In genomic region chr6:142926494-142927273, GRCh38 we compare ENCODE assay signal across 8 cellular contexts. TPM values are rescaled to one million over a fixed set of nuclear protein-coding genes. Genes with fewer than 3 reads are reported as not detected.
A peak's percentile ranks its signal among the peaks of the same experiment; 100 is the strongest.
DNase-seq lines count a peak whose midpoint lies in the region; ATAC-seq and TF ChIP-seq lines count a peak whose summit lies in the region.

No MANE protein-coding gene starts in this region.

- ATAC-seq in GM18907 (IDR thresholded peaks at IDR 0.05; ENCODE audit: unreplicated experiment) (peak; percentile 92), HG03097 (IDR thresholded peaks at IDR 0.05; ENCODE audit: low FRiP score, unreplicated experiment) (peak; percentile 89)

- H3K36me3 ChIP-seq in neutrophil (no peaks in the 10 kb centered on the region), tibial nerve (no peaks in the 10 kb centered on the region)

- TF ChIP-seq POLR2A in tibial nerve (IDR thresholded peaks at IDR 0.05), result peak; percentile 36 to 80

- no peaks in the 10 kb centered on the region for H3K9me3 Mint-ChIP-seq in activated naive CD4-positive, alpha-beta T cell treated with anti-CD3 and anti-CD28 coated beads, Interleukin-2, amount 50 U/mL, for 24 hours

- H3K4me1 Mint-ChIP-seq in activated naive CD4-positive, alpha-beta T cell treated with anti-CD3 and anti-CD28 coated beads, Interleukin-2, amount 50 U/mL, for 24 hours, result peaks cover 74% of the 10 kb centered on the region

- TF ChIP-seq EP300 in tibial nerve (IDR thresholded peaks at IDR 0.05), result peak in 1 of 2 donors; percentile 89

- H3K27ac Mint-ChIP-seq in activated naive CD4-positive, alpha-beta T cell treated with anti-CD3 and anti-CD28 coated beads, Interleukin-2, amount 50 U/mL, for 24 hours, result peak overlapping the region; percentile 99

- H3K4me3 ChIP-seq in AG10803 (ENCODE audit: low read length) (peak overlapping the region; percentile 66), neutrophil (ENCODE audit: low read depth in 1 of 2, low read length in 1 of 2) (peak overlapping the region; percentile 54 to 57), tibial nerve (peak overlapping the region; percentile 69 to 81 (median 75))

- H3K27me3 ChIP-seq in neutrophil (peaks cover 37% of the 10 kb centered on the region), tibial nerve (no peaks in the 10 kb centered on the region)

- H3K4me1 ChIP-seq in neutrophil (ENCODE audit: control insufficient read depth in 1 of 2, insufficient read depth in 1 of 2, low read depth in 1 of 2, low read length in 1 of 2), result peaks cover 6 to 11% of the 10 kb centered on the region in 2 experiments
- peaks cover 0 to 35% (median 21%) of the 10 kb centered on the region in 4 donors for H3K4me1 ChIP-seq in tibial nerve

- no peaks in the 10 kb centered on the region for H3K27me3 Mint-ChIP-seq in activated naive CD4-positive, alpha-beta T cell treated with anti-CD3 and anti-CD28 coated beads, Interleukin-2, amount 50 U/mL, for 24 hours

- H3K27ac ChIP-seq in neutrophil, result no peak overlapping the region
- H3K27ac ChIP-seq in tibial nerve, result peak overlapping the region; percentile 97 to 98 (median 98)

- TF ChIP-seq CTCF in AG10803 (conservative IDR thresholded peaks at IDR 0.05; ENCODE audit: low read length) (no peak), neutrophil (IDR thresholded peaks at IDR 0.05) (no peak), tibial nerve (IDR thresholded peaks at IDR 0.05) (peak in 1 of 5 experiments; percentile 26)

- H3K9me3 ChIP-seq in neutrophil, result no peaks in the 10 kb centered on the region
- no peaks in the 10 kb centered on the region for H3K9me3 ChIP-seq in tibial nerve

- DNase-seq in AG10803 (ENCODE audit: low read depth) (peak; percentile 85), RPMI7951 (ENCODE audit: low read depth) (peak; percentile 86), germinal center (ENCODE audit: low spot score) (peak; percentile 84), tibial nerve (ENCODE audit: low spot score in 2 of 2) (peak; percentile 80)

- H3K36me3 Mint-ChIP-seq in activated naive CD4-positive, alpha-beta T cell treated with anti-CD3 and anti-CD28 coated beads, Interleukin-2, amount 50 U/mL, for 24 hours, result peaks cover 5% of the 10 kb centered on the region

- WGBS in tibial nerve, 2 donors, result 0 to 1% methylated on average over 42 to 61 of the region's 76 CpGs

- peak overlapping the region; percentile 97 for H3K4me3 Mint-ChIP-seq in activated naive CD4-positive, alpha-beta T cell treated with anti-CD3 and anti-CD28 coated beads, Interleukin-2, amount 50 U/mL, for 24 hours

RNA-seq across cellular contexts. Expression of gene HIVEP2, which starts 18.3 kb away (rescaled TPM):
- total RNA-seq in RPMI7951 (2014; rRNA removed; shearing (Covaris generic)), result 7.3 and 8.8 TPM in 2 replicates
- total RNA-seq in tibial nerve, result 10 to 100 TPM; 15.9 to 24.0 (median 19.9) TPM
